Comparison of ENCODE assay signal across 17 cellular contexts in the genomic region with DNA sequence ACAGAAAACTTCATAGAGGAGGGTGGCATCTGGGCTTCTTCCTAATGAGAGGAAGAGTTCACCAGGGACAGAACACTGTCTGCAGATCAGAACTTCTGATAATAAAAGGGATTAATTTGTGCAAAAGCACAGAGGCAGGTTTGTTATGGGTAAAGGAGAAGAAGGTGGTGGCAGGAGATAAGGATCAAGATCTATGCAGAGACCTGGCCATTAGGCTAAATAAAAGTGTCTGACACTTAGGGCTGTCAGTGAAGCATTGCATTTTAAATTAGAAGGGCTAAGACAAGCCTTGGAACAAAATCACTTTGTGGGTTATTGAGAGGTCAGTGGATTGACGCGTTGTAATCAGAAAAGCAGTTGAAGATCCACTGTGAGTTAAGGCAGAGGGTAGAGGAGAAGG.
"Had no signal": no experiment of that assay in that cellular context is flagged by ENCODE, and none has a peak within 500 bp of the region (broad histone marks: within the 10 kb centered on the region; RNA-seq: fewer than 3 reads in every experiment).

No MANE protein-coding gene starts in this region.

- H3K4me1 ChIP-seq: ascending aorta, spleen, testis had no signal

- H3K27me3 ChIP-seq: ascending aorta, spleen, testis had no signal

- ATAC-seq: activated T-cell treated with anti-CD3 and anti-CD28 coated beads, Interleukin-2, amount 50 U/mL, for 72 hours; left lobe of liver; natural killer cell treated with Interleukin-12 subunit alpha and Interleukin-12 subunit beta and Interleukin-15 and Interleukin-18, amount 100 ng/mL, for 72 hours; stimulated activated memory B cell treated with anti-CD40 and anti-IgM and Interleukin-4, amounts not matched to agents 10 μg/mL and 1 μg/mL and 100 μg/mL, for 72 hours had no signal

- DNase-seq: activated CD4-positive, alpha-beta T cell treated with anti-CD3 and anti-CD28 coated beads for 1 hour; activated CD8-positive, alpha-beta memory T cell treated with anti-CD3 and anti-CD28 coated beads for 24 hours; activated CD8-positive, alpha-beta memory T cell treated with anti-CD3 and anti-CD28 coated beads, Interleukin-2, amount 50 U/mL, for 48 hours; activated effector memory CD4-positive, alpha-beta T cell treated with anti-CD3 and anti-CD28 coated beads, Interleukin-2, amount 50 U/mL, for 16 hours; activated naive CD4-positive, alpha-beta T cell treated with anti-CD3 and anti-CD28 coated beads, Interleukin-2, amount 50 U/mL, for 16 hours; activated T-cell treated with anti-CD3 and anti-CD28 coated beads, Interleukin-2, amount 50 U/mL, for 72 hours; cerebellar nuclear complex; cortex of kidney; kidney; spleen; stimulated activated CD4-positive, alpha-beta T cell treated with anti-CD3 and anti-CD28 coated beads, Interleukin-4, amount 100 ng/mL, for 4 hours; testis had no signal

- H3K4me3 ChIP-seq: ascending aorta, lung, spleen, testis had no signal

- H3K27ac ChIP-seq: ascending aorta, spleen, testis had no signal

- H3K9me3 ChIP-seq: ascending aorta, spleen, testis had no signal
